ENCODE assay signal across 8 cellular contexts in the genomic region with DNA sequence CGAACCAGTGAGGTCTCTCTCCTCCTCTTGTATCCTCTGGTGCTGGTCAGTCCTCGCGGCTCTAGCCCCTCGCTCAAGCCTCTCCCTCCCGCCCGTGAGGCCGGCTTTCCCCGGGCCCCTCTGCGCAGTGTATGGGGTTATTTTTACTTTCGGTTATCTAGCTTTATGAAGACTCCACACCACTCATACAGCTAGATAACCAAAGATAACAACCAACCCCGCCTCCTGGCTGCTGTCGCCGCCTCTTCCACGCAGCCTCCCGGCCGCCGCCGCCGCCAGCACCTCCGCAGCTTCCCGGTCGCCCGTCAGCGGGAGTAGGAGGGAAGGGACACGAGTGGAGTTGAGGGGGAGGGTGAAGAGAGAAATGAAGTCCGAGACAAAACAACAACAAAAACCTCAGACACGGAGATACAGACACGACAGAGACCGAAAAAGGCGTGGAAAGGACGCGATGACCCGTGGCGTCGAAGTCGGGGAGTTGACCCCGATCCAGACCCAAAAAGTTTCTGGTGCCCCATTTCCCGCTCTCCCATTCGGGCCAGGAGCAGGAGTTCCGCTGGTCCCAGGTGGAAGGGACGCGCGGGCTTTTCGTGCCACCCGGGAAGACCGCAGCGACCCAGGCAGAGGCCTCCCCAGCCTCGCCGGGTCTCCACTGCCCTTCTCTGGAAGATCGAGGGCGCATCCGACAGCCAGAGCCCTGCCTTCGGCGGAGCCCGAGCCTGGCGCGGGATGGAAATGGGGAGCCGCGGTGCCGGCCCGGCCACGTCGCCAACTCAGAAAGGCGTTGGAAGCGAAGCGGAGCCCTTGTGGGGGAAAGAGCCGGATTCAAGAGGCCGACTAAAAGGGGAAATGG.
DNase-seq lines count a peak whose midpoint lies in the region; ATAC-seq lines count a peak whose summit lies in the region.

No MANE protein-coding gene starts in this region.

- no peaks in the 10 kb centered on the region for H3K9me3 Mint-ChIP-seq in stimulated activated naive B cell treated with anti-CD40 and anti-IgM and Interleukin-4, amounts not matched to agents 10 μg/mL and 1 μg/mL and 100 μg/mL, for 72 hours

- H3K36me3 Mint-ChIP-seq in stimulated activated naive B cell treated with anti-CD40 and anti-IgM and Interleukin-4, amounts not matched to agents 10 μg/mL and 1 μg/mL and 100 μg/mL, for 72 hours: peaks cover 4 to 8% of the 10 kb centered on the region in 2 donors

- H3K36me3 ChIP-seq in ACC112 (ENCODE audit: insufficient read depth, low read length): no peaks in the 10 kb centered on the region
- H3K36me3 ChIP-seq in HAP-1 (replicated peaks): no peaks in the 10 kb centered on the region

- H3K27me3 Mint-ChIP-seq in stimulated activated naive B cell treated with anti-CD40 and anti-IgM and Interleukin-4, amounts not matched to agents 10 μg/mL and 1 μg/mL and 100 μg/mL, for 72 hours: peaks cover 67 to 89% of the 10 kb centered on the region in 2 donors

- H3K4me1 ChIP-seq in ACC112 (ENCODE audit: control insufficient read depth, insufficient read depth, low read length, unreplicated experiment) (peaks cover 12% of the 10 kb centered on the region), HAP-1 (peaks cover 7% of the 10 kb centered on the region; the same call in 1 of the 2 replicates)

- no peaks in the 10 kb centered on the region for H3K9me3 ChIP-seq in HAP-1

- DNase-seq in HAP-1 (ENCODE audit: low spot score in 2 of 2) (peak in 1 of 2 experiments; percentile 26), NCI-H2171 (lab: John Stamatoyannopoulos, UW) (no peak), LoVo (ENCODE audit: low spot score) (no peak)
- DNase-seq in activated CD8-positive, alpha-beta memory T cell treated with anti-CD3 and anti-CD28 coated beads, Interleukin-2, amount 50 U/mL, for 4 hours: peak; percentile 54
- peak; percentile 47 for DNase-seq in stimulated activated naive B cell treated with anti-CD40 and anti-IgM and Interleukin-4, amounts not matched to agents 10 μg/mL and 1 μg/mL and 100 μg/mL, for 72 hours

- H3K27ac ChIP-seq in ACC112 (ENCODE audit: low read depth, low read length): no peak overlapping the region

- H3K4me1 Mint-ChIP-seq in stimulated activated naive B cell treated with anti-CD40 and anti-IgM and Interleukin-4, amounts not matched to agents 10 μg/mL and 1 μg/mL and 100 μg/mL, for 72 hours: peaks cover 16 to 29% of the 10 kb centered on the region in 2 donors

- H3K27me3 ChIP-seq in ACC112 (ENCODE audit: insufficient read depth, low read length) (peaks cover 99% of the 10 kb centered on the region), HAP-1 (ENCODE audit: low read depth) (peaks cover 59% of the 10 kb centered on the region)

- H3K4me3 Mint-ChIP-seq in stimulated activated naive B cell treated with anti-CD40 and anti-IgM and Interleukin-4, amounts not matched to agents 10 μg/mL and 1 μg/mL and 100 μg/mL, for 72 hours: peak overlapping the region; percentile 85 to 91

- H3K4me3 ChIP-seq in ACC112 (ENCODE audit: low read depth, low read length) (peak overlapping the region; percentile 66), HAP-1 (peak overlapping the region; percentile 32), iPS-11a (ENCODE audit: low read depth, low read length) (peak overlapping the region; percentile 31)

- H2AFZ ChIP-seq in ACC112 (ENCODE audit: low read length, unreplicated experiment): no peak overlapping the region

- H3K27ac Mint-ChIP-seq in stimulated activated naive B cell treated with anti-CD40 and anti-IgM and Interleukin-4, amounts not matched to agents 10 μg/mL and 1 μg/mL and 100 μg/mL, for 72 hours: peak overlapping the region; percentile 93

- peak; percentile 59 to 64 for ATAC-seq in stimulated activated naive B cell treated with anti-CD40 and anti-IgM and Interleukin-4, amounts not matched to agents 10 μg/mL and 1 μg/mL and 100 μg/mL, for 72 hours (replicated peaks)
- no peak for ATAC-seq in GM21576 (IDR thresholded peaks at IDR 0.05; ENCODE audit: unreplicated experiment)

- in situ Hi-C loops in HAP-1 (cut with MboI; ENCODE audit: low sequenced_read_pairs): no loop called here

- no peaks in the 10 kb centered on the region for H3K79me2 ChIP-seq in ACC112 (ENCODE audit: control insufficient read depth, insufficient read depth, low read length, unreplicated experiment)

Comparison
In these comparisons a context has a peak if more than half of its experiments do, and no peak if none do; other contexts are left out.
1. DNase-seq: peak in activated CD8-positive, alpha-beta memory T cell treated with anti-CD3 and anti-CD28 coated beads, Interleukin-2, amount 50 U/mL, for 4 hours (single experiment) and stimulated activated naive B cell treated with anti-CD40 and anti-IgM and Interleukin-4, amounts not matched to agents 10 μg/mL and 1 μg/mL and 100 μg/mL, for 72 hours (single experiment); none in NCI-H2171 (single experiment) and LoVo (single experiment).
2. Peak in every context shown above with its lines, with median percentiles within 50 percentile points of each other: H3K4me3 ChIP-seq.